ENCODE assay signal across 19 cellular contexts in genomic region chr4:6191448-6192130, GRCh38. TPM values are rescaled to one million over a fixed set of nuclear protein-coding genes. Genes with fewer than 3 reads are reported as not detected.
DNase-seq lines count a peak whose midpoint lies in the region; ATAC-seq and TF ChIP-seq lines count a peak whose summit lies in the region.
"Had no signal": no experiment of that assay in that cellular context is flagged by ENCODE, and none has a peak within 500 bp of the region (broad histone marks: within the 10 kb centered on the region; RNA-seq: fewer than 3 reads in every experiment).

No MANE protein-coding gene starts in this region.

- H3K4me1 ChIP-seq in DND-41 (ENCODE audit: insufficient read depth, low read length) (no peaks in the 10 kb centered on the region), neuronal stem cell (ENCODE audit: control insufficient read depth in 2 of 2, insufficient read depth in 1 of 2, low read depth in 1 of 2, low read length in 2 of 2) (peaks cover 0 to 11% of the 10 kb centered on the region in 2 donors)
- H3K4me1 ChIP-seq: SJCRH30 had no signal

- WGBS in neuronal stem cell (ENCODE audit: extremely low coverage in 2 of 2, insufficient read length in 2 of 2, insufficient replicate concordance in 1 of 2), 2 donors = no CpG with 5 or more reads among the region's 11 CpGs

- peaks cover 63% of the 10 kb centered on the region for H3K36me3 Mint-ChIP-seq in activated CD8-positive, alpha-beta memory T cell treated with anti-CD3 and anti-CD28 coated beads, Interleukin-2, amount 10 ng/mL, durations not matched to agents 7 days and 5 days

- peak; percentile 59 for DNase-seq in activated CD8-positive, alpha-beta memory T cell treated with anti-CD3 and anti-CD28 coated beads, Interleukin-2, amount 10 ng/mL, durations not matched to agents 7 days and 5 days
- no peak for DNase-seq in activated CD8-positive, alpha-beta memory T cell treated with anti-CD3 and anti-CD28 coated beads, Interleukin-2, amount 50 U/mL, for 4 hours
- DNase-seq in DND-41 = no peak
- no peak for DNase-seq in neuronal stem cell (ENCODE audit: low spot score)
- no peak for DNase-seq in brain microvascular endothelial cell
- DNase-seq in SW 1271 (lab: John Stamatoyannopoulos, UW) = no peak
- DNase-seq: ACHN; EL; Karpas-422; NCI-H1417 treated with DMSO at 0.1 percent for 48 hours; NCI-H2029 treated with DMSO at 0.1 percent for 48 hours; NCI-H524; NK-92 treated with Interleukin-12 subunit alpha and Interleukin-12 subunit beta, amount 100 ng/mL, for 24 hours; OCI-M1; SJCRH30; T-cell had no signal

- peaks cover 73% of the 10 kb centered on the region for H3K4me1 Mint-ChIP-seq in activated CD8-positive, alpha-beta memory T cell treated with anti-CD3 and anti-CD28 coated beads, Interleukin-2, amount 10 ng/mL, durations not matched to agents 7 days and 5 days

- H3K27ac Mint-ChIP-seq in activated CD8-positive, alpha-beta memory T cell treated with anti-CD3 and anti-CD28 coated beads, Interleukin-2, amount 10 ng/mL, durations not matched to agents 7 days and 5 days = peak overlapping the region; percentile 69
- H3K27ac Mint-ChIP-seq: T-cell had no signal

- H3K4me3 ChIP-seq in DND-41 (ENCODE audit: low read depth in 1 of 2, low read length in 2 of 2) (no peak overlapping the region), neuronal stem cell (ENCODE audit: low read length in 2 of 2) (peak overlapping the region in 1 of 2 donors; percentile 12), brain microvascular endothelial cell (ENCODE audit: low read depth, low read length) (no peak overlapping the region)
- H3K4me3 ChIP-seq: SJCRH30 had no signal

- H3K79me2 ChIP-seq in DND-41 (ENCODE audit: insufficient read depth, low read length) = no peaks in the 10 kb centered on the region

- no peaks in the 10 kb centered on the region for H4K20me1 ChIP-seq in DND-41 (ENCODE audit: insufficient read depth, low read length)

- no peak overlapping the region for H4K91ac ChIP-seq in neuronal stem cell (ENCODE audit: low read depth, low read length, poor library complexity)

- peak overlapping the region; percentile 24; the same call in 1 of the 2 replicates for H3K27ac ChIP-seq in DND-41 (ENCODE audit: low read length)
- H3K27ac ChIP-seq in KOPT-K1 (ENCODE audit: low read depth, low read length, poor library complexity, severe bottlenecking) = peak overlapping the region; percentile 99
- no peak overlapping the region for H3K27ac ChIP-seq in neuronal stem cell (replicated peaks; ENCODE audit: low read length)
- no peak overlapping the region for H3K27ac ChIP-seq in brain microvascular endothelial cell
- H3K27ac ChIP-seq: RWPE1, SJCRH30 had no signal

- no peaks in the 10 kb centered on the region for H3K9me3 ChIP-seq in DND-41 (ENCODE audit: insufficient read depth, low read length, severe bottlenecking)
- no peaks in the 10 kb centered on the region for H3K9me3 ChIP-seq in KOPT-K1 (ENCODE audit: insufficient read depth, low read length, poor library complexity, severe bottlenecking)
- H3K9me3 ChIP-seq in neuronal stem cell (replicated peaks in 1 of 2; ENCODE audit: control insufficient read depth in 2 of 2, insufficient read depth in 1 of 2, low read depth in 1 of 2, low read length in 2 of 2) = no peaks in the 10 kb centered on the region
- H3K9me3 ChIP-seq: SJCRH30 had no signal

- CTCF ChIA-PET in activated CD8-positive, alpha-beta memory T cell treated with anti-CD3 and anti-CD28 coated beads, Interleukin-2, amount 10 ng/mL, durations not matched to agents 7 days and 5 days (lab: Charles Lee) = interaction anchor here (0.7 to 3.9 kb wide), 7 partner anchors 9 to 139 kb away, joined by 3 to 28 read pairs (median 3); partner anchors contain the start of gene JAKMIP1

- no peak overlapping the region for H3K4ac ChIP-seq in neuronal stem cell (ENCODE audit: low read length)

- H2AFZ ChIP-seq in DND-41 (ENCODE audit: low read depth, low read length) (no peak overlapping the region), neuronal stem cell (ENCODE audit: low read length) (no peak overlapping the region)

- H4K8ac ChIP-seq in neuronal stem cell (ENCODE audit: low read depth, low read length) = no peak overlapping the region

- no peak overlapping the region for H3K14ac ChIP-seq in neuronal stem cell (ENCODE audit: low read length)

- H3K36me3 ChIP-seq in DND-41 (ENCODE audit: insufficient read depth, low read length) (no peaks in the 10 kb centered on the region), KOPT-K1 (ENCODE audit: insufficient read depth, low read length) (peaks cover 58% of the 10 kb centered on the region), neuronal stem cell (replicated peaks in 1 of 2; ENCODE audit: control insufficient read depth in 2 of 2, insufficient read depth in 2 of 2, low read length in 2 of 2) (no peaks in the 10 kb centered on the region), brain microvascular endothelial cell (replicated peaks) (no peaks in the 10 kb centered on the region)
- H3K36me3 ChIP-seq: SJCRH30 had no signal

- no peak overlapping the region for H2AK5ac ChIP-seq in neuronal stem cell (ENCODE audit: low read depth, low read length)

- no peak for TF ChIP-seq CTCF in DND-41 (IDR thresholded peaks at IDR 0.05; ENCODE audit: borderline replicate concordance, extremely low read depth, low read length, poor library complexity, severe bottlenecking)
- TF ChIP-seq CTCF in brain microvascular endothelial cell (IDR thresholded peaks at IDR 0.05; ENCODE audit: low read depth, low read length, missing control alignments) = no peak

- H3K23ac ChIP-seq in neuronal stem cell (ENCODE audit: low read depth, low read length, poor library complexity) = no peak overlapping the region

- ATAC-seq in activated CD8-positive, alpha-beta memory T cell treated with anti-CD3 and anti-CD28 coated beads, Interleukin-2, amount 10 ng/mL, durations not matched to agents 7 days and 5 days = peak; percentile 72
- ATAC-seq in DND-41 (ENCODE audit: insufficient read depth, low read depth) = no peak; the same call in 2 of the 3 replicates
- ATAC-seq in GM19463 (IDR thresholded peaks at IDR 0.05; ENCODE audit: unreplicated experiment) = no peak

- H3K9me3 Mint-ChIP-seq in activated CD8-positive, alpha-beta memory T cell treated with anti-CD3 and anti-CD28 coated beads, Interleukin-2, amount 10 ng/mL, durations not matched to agents 7 days and 5 days (ENCODE audit: low read depth) = no peaks in the 10 kb centered on the region

- peak overlapping the region; percentile 22 for H3K18ac ChIP-seq in neuronal stem cell (ENCODE audit: low read length)

- no peak overlapping the region for H2BK12ac ChIP-seq in neuronal stem cell (ENCODE audit: low read length)

- no peak overlapping the region for H3K4me2 ChIP-seq in DND-41 (ENCODE audit: insufficient read depth, low read length)
- no peak overlapping the region for H3K4me2 ChIP-seq in neuronal stem cell (ENCODE audit: insufficient read depth, low read length, poor library complexity, severe bottlenecking)

- no peak overlapping the region for H2BK120ac ChIP-seq in neuronal stem cell (ENCODE audit: low read depth, low read length)

- no peak overlapping the region for H3K4me3 Mint-ChIP-seq in activated CD8-positive, alpha-beta memory T cell treated with anti-CD3 and anti-CD28 coated beads, Interleukin-2, amount 10 ng/mL, durations not matched to agents 7 days and 5 days
- H3K4me3 Mint-ChIP-seq: T-cell had no signal

- H2BK5ac ChIP-seq in neuronal stem cell (ENCODE audit: low read length) = no peak overlapping the region

- no peaks in the 10 kb centered on the region for H3K27me3 Mint-ChIP-seq in activated CD8-positive, alpha-beta memory T cell treated with anti-CD3 and anti-CD28 coated beads, Interleukin-2, amount 10 ng/mL, durations not matched to agents 7 days and 5 days

- no peak overlapping the region for H2BK15ac ChIP-seq in neuronal stem cell (ENCODE audit: low read length)

- in situ Hi-C loops in brain microvascular endothelial cell (cut with HindIII; ENCODE audit: low pct_ligation_motif_present, low sequenced_read_pairs) = no loop called here

- no peak overlapping the region for H3K9ac ChIP-seq in DND-41 (ENCODE audit: low read depth, low read length)
- H3K9ac ChIP-seq in neuronal stem cell (ENCODE audit: low read depth, low read length, poor library complexity) = no peak overlapping the region

- H3K27me3 ChIP-seq in DND-41 (ENCODE audit: insufficient read depth, low read length, poor library complexity) = no peaks in the 10 kb centered on the region
- H3K27me3 ChIP-seq in neuronal stem cell (ENCODE audit: control insufficient read depth in 3 of 3, insufficient read depth in 3 of 3, low read depth in 1 of 3, low read length in 3 of 3) = peaks cover 0 to 36% (median 0%) of the 10 kb centered on the region in 3 experiments
- H3K27me3 ChIP-seq in brain microvascular endothelial cell (replicated peaks) = no peaks in the 10 kb centered on the region

- no peaks in the 10 kb centered on the region for H3K79me1 ChIP-seq in neuronal stem cell (ENCODE audit: low read depth, low read length)

RNA-seq across cellular contexts. Expression of gene JAKMIP1, which starts 8.8 kb away (rescaled TPM):
- 10 to 100 TPM; 41.7 to 57.8 TPM for total RNA-seq in activated CD8-positive, alpha-beta memory T cell treated with anti-CD3 and anti-CD28 coated beads, Interleukin-2, amount 10 ng/mL, durations not matched to agents 7 days and 5 days
- 2.2 TPM for polyA plus RNA-seq in neuronal stem cell (2013, experiment 1 of 2)
- 2.1 TPM for polyA plus RNA-seq in neuronal stem cell (2013, experiment 2 of 2)
- total RNA-seq: SJCRH30 had no signal

Comparison
In these comparisons a context has a peak if more than half of its experiments do, and no peak if none do; other contexts are left out.
1. H3K27ac ChIP-seq: peak in DND-41 (single experiment) and KOPT-K1 (single experiment); none in neuronal stem cell (single experiment) and brain microvascular endothelial cell (single experiment).